Comparison of ENCODE assay signal across 12 cellular contexts in the genomic region with DNA sequence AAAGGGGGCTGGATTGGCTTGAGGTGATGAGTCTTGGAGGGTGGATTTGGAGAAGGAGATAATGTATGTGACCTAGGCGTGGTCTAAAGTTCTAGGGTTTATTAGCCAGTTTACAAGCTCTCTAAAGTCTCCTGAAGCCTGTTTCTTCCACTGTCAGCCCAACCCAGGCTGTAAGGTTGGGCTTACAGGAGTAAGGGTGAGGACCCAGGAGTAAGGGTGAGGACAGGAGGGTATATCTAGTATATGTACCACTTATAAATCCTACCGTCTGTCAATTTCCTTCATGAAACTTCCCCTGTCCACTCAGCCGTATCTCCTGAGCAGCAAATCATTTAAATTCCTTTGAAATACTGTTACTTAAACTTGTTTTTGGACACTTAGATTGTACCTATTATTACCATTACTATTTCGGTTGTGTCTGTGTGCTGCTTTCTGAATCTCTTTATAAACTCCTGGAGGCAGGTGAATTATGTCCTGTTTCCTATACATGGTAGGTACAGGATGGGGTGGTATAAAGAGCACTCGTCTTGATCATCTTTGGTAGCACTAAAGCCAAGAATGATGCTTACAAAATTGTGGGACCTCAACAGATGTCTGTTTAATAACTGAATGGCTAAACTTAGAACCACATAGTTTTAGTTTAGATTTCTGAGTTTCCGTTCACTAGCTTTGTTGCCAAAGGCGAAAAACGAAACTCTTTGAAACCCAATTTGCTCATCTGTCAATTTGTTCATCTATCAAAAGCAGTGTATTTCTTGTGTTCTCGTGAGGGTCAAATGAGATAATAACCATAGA.
DNase-seq lines count a peak whose midpoint lies in the region; ATAC-seq and TF ChIP-seq lines count a peak whose summit lies in the region.
"Had no signal": no experiment of that assay in that cellular context is flagged by ENCODE, and none has a peak within 500 bp of the region (broad histone marks: within the 10 kb centered on the region; RNA-seq: fewer than 3 reads in every experiment).

No MANE protein-coding gene starts in this region.

- no peak for DNase-seq in Kasumi-1 (lab: John Stamatoyannopoulos, UW)
- DNase-seq in stimulated activated naive CD4-positive, alpha-beta T cell treated with Interleukin-2 at 50 U/mL for 16 hours (lab: John Stamatoyannopoulos, UW) = no peak
- no peak for DNase-seq in effector memory CD8-positive, alpha-beta T cell
- no peak for DNase-seq in activated T-cell treated with anti-CD3 and anti-CD28 coated beads, Interleukin-2, amount 50 U/mL, for 24 hours
- DNase-seq: NCI-H2081 treated with DMSO at 0.1 percent for 48 hours, upper lobe of left lung had no signal

- H3K36me3 Mint-ChIP-seq in effector memory CD8-positive, alpha-beta T cell (ENCODE audit: insufficient read depth) = no peaks in the 10 kb centered on the region
- no peaks in the 10 kb centered on the region for H3K36me3 Mint-ChIP-seq in activated T-cell treated with anti-CD3 and anti-CD28 coated beads, Interleukin-2, amount 50 U/mL, for 24 hours (ENCODE audit: low read depth)

- H3K79me2 ChIP-seq in DOHH2 (ENCODE audit: control insufficient read depth, low read length) = no peaks in the 10 kb centered on the region
- H3K79me2 ChIP-seq: parathyroid adenoma had no signal

- ATAC-seq in GM19328 (IDR thresholded peaks at IDR 0.05; ENCODE audit: unreplicated experiment) (peak; percentile 58), HG03196 (IDR thresholded peaks at IDR 0.05; ENCODE audit: unreplicated experiment) (peak; percentile 51)
- ATAC-seq in effector memory CD8-positive, alpha-beta T cell (replicated peaks) = no peak
- ATAC-seq: SK-N-SH treated with all-trans-retinoic acid at 6 μM for 48 hours had no signal

- H3K27ac Mint-ChIP-seq in effector memory CD8-positive, alpha-beta T cell = no peak overlapping the region
- no peak overlapping the region for H3K27ac Mint-ChIP-seq in activated T-cell treated with anti-CD3 and anti-CD28 coated beads, Interleukin-2, amount 50 U/mL, for 24 hours

- no peaks in the 10 kb centered on the region for H3K27me3 ChIP-seq in DOHH2 (ENCODE audit: control insufficient read depth, low read length)
- H3K27me3 ChIP-seq: upper lobe of left lung had no signal

- peaks cover 20 to 61% of the 10 kb centered on the region in 2 donors for H3K27me3 Mint-ChIP-seq in effector memory CD8-positive, alpha-beta T cell
- peaks cover 37% of the 10 kb centered on the region for H3K27me3 Mint-ChIP-seq in activated T-cell treated with anti-CD3 and anti-CD28 coated beads, Interleukin-2, amount 50 U/mL, for 24 hours

- H3K4me1 Mint-ChIP-seq in effector memory CD8-positive, alpha-beta T cell (ENCODE audit: low read depth in 2 of 2) = peaks cover 0 to 4% of the 10 kb centered on the region in 2 donors
- no peaks in the 10 kb centered on the region for H3K4me1 Mint-ChIP-seq in activated T-cell treated with anti-CD3 and anti-CD28 coated beads, Interleukin-2, amount 50 U/mL, for 24 hours (ENCODE audit: low read depth)

- H3K36me3 ChIP-seq in DOHH2 (ENCODE audit: control insufficient read depth, low read length) (peaks cover 10% of the 10 kb centered on the region; the same call in 1 of the 2 replicates), HEK293 (ENCODE audit: control insufficient read depth in 2 of 2, insufficient read depth in 1 of 2, low read length in 2 of 2) (no peaks in the 10 kb centered on the region)
- H3K36me3 ChIP-seq: upper lobe of left lung had no signal

- H3K4me1 ChIP-seq in DOHH2 (ENCODE audit: control insufficient read depth, low read length) (peaks cover 55% of the 10 kb centered on the region), HEK293 (ENCODE audit: control insufficient read depth, insufficient read depth, low read length) (no peaks in the 10 kb centered on the region)
- H3K4me1 ChIP-seq: parathyroid adenoma, upper lobe of left lung had no signal

- peak overlapping the region; percentile 64 for H3K4me3 ChIP-seq in DOHH2 (ENCODE audit: low read length)
- no peak overlapping the region for H3K4me3 ChIP-seq in HEK293 (ENCODE audit: low read depth, low read length)
- H3K4me3 ChIP-seq: upper lobe of left lung had no signal

- TF ChIP-seq CTCF in DOHH2 (IDR thresholded peaks at IDR 0.05; ENCODE audit: low read depth, low read length, poor library complexity, severe bottlenecking) (no peak), HEK293 (tag by site-specific recombination; IDR thresholded peaks at IDR 0.05) (no peak)

- no peaks in the 10 kb centered on the region for H4K20me1 ChIP-seq in DOHH2 (ENCODE audit: control insufficient read depth, insufficient read depth, low read depth, low read length)

- H3K9me3 Mint-ChIP-seq in effector memory CD8-positive, alpha-beta T cell = peaks cover 0 to 12% of the 10 kb centered on the region in 2 donors
- H3K9me3 Mint-ChIP-seq in activated T-cell treated with anti-CD3 and anti-CD28 coated beads, Interleukin-2, amount 50 U/mL, for 24 hours = peaks cover 18% of the 10 kb centered on the region

- H3K9me2 ChIP-seq in DOHH2 (replicated peaks; ENCODE audit: control insufficient read depth, low read length) = no peaks in the 10 kb centered on the region

- peak overlapping the region; percentile 82 for H3K4me2 ChIP-seq in DOHH2 (ENCODE audit: low read length)

- no peak overlapping the region for H3K4me3 Mint-ChIP-seq in effector memory CD8-positive, alpha-beta T cell
- H3K4me3 Mint-ChIP-seq in activated T-cell treated with anti-CD3 and anti-CD28 coated beads, Interleukin-2, amount 50 U/mL, for 24 hours = no peak overlapping the region

- CTCF ChIA-PET in HEK293 (lab: Yijun Ruan, JAX) = interaction anchor here (0.6 to 2.6 kb wide), 5 partner anchors 7 to 190 kb away, joined by 3 to 7 read pairs (median 4); no protein-coding TSS in a partner anchor

- H3K27ac ChIP-seq in DOHH2 (ENCODE audit: low read depth, low read length) = peak overlapping the region; percentile 98
- H3K27ac ChIP-seq in HEK293 (ENCODE audit: extremely low read depth, low read depth, low read length) = no peak overlapping the region
- H3K27ac ChIP-seq: parathyroid adenoma, upper lobe of left lung had no signal

- peaks cover 16% of the 10 kb centered on the region for H3K9me3 ChIP-seq in DOHH2 (ENCODE audit: control insufficient read depth, insufficient read depth, low read length)
- H3K9me3 ChIP-seq in HEK293 (ENCODE audit: control insufficient read depth, insufficient read depth, low read depth, low read length) = no peaks in the 10 kb centered on the region

- POLR2A ChIA-PET in HEK293 (lab: Yijun Ruan, JAX) = no interaction called here

- H3F3A ChIP-seq in DOHH2 (ENCODE audit: control insufficient read depth, insufficient read depth) = peaks cover 33% of the 10 kb centered on the region

TF ChIP-seq in HEK293, 187 proteins besides CTCF, POLR2A, EP300 and RAD21:
- TF ChIP-seq ZFP3 (tag by site-specific recombination; IDR thresholded peaks at IDR 0.05; ENCODE audit: low read depth) (0 out of 2 replicates have a peak, but pooled peaks have one; percentile 49), ZNF211 (tag by site-specific recombination; IDR thresholded peaks at IDR 0.05; ENCODE audit: low read depth) (no peak), ZNF350 (tag by site-specific recombination; IDR thresholded peaks at IDR 0.05) (no peak)
- TF ChIP-seq, protein P1, sequence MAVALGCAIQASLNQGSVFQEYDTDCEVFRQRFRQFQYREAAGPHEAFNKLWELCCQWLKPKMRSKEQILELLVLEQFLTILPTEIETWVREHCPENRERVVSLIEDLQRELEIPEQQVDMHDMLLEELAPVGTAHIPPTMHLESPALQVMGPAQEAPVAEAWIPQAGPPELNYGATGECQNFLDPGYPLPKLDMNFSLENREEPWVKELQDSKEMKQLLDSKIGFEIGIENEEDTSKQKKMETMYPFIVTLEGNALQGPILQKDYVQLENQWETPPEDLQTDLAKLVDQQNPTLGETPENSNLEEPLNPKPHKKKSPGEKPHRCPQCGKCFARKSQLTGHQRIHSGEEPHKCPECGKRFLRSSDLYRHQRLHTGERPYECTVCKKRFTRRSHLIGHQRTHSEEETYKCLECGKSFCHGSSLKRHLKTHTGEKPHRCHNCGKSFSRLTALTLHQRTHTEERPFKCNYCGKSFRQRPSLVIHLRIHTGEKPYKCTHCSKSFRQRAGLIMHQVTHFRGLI (tag by site-specific recombination; IDR thresholded peaks at IDR 0.05) = peak; percentile 97
